ENCODE assay signal across 8 cellular contexts in genomic region chr22:30356392-30357230, GRCh38. TPM values are rescaled to one million over a fixed set of nuclear protein-coding genes. Genes with fewer than 3 reads are reported as not detected.
DNase-seq lines count a peak whose midpoint lies in the region; ATAC-seq and TF ChIP-seq lines count a peak whose summit lies in the region.

Gene CCDC157, plus strand, starts transcription at chr22:30357007. Its CDS starts 8,994 bp downstream, at chr22:30366001.
Gene SF3A1, minus strand, starts transcription at chr22:30356894. Its CDS starts 102 bp downstream, at chr22:30356792.

- peaks cover 21% of the 10 kb centered on the region for H4K20me1 ChIP-seq in OCI-LY7 (ENCODE audit: insufficient read depth, low read length)

- H3K4me2 ChIP-seq in OCI-LY7 (ENCODE audit: low read length) = peak within 1 kb of the TSS; percentile 87

- peaks cover 29% of the 10 kb centered on the region for H3K79me2 ChIP-seq in OCI-LY7 (ENCODE audit: insufficient read depth, low read depth, low read length)

- TF ChIP-seq CTCF in OCI-LY7 (conservative IDR thresholded peaks at IDR 0.05; ENCODE audit: low read length) (no peak), mucosa of descending colon (IDR thresholded peaks at IDR 0.05) (no peak)

- H3K9me3 ChIP-seq in HUES64 (ENCODE audit: insufficient read depth, low read depth, low read length) = no peaks in the 10 kb centered on the region
- H3K9me3 ChIP-seq in OCI-LY7 (ENCODE audit: low read length) = no peaks in the 10 kb centered on the region
- H3K9me3 ChIP-seq in mucosa of descending colon = no peaks in the 10 kb centered on the region

- CTCF ChIA-PET in OCI-LY7 (lab: Charles Lee; ENCODE audit: unreplicated experiment) = interaction anchor here (1.0 kb wide), 1 partner anchor 70 kb away, joined by 3 read pairs; no protein-coding TSS in a partner anchor

- H3K4me1 ChIP-seq in HUES64 (ENCODE audit: insufficient read depth, low read length) = peaks cover 12% of the 10 kb centered on the region
- peaks cover 23% of the 10 kb centered on the region for H3K4me1 ChIP-seq in OCI-LY7 (ENCODE audit: insufficient read depth, low read length, poor library complexity, severe bottlenecking)
- H3K4me1 ChIP-seq in mucosa of descending colon (ENCODE audit: low read depth) = peaks cover 24% of the 10 kb centered on the region

- ATAC-seq in GM21515 (IDR thresholded peaks at IDR 0.05; ENCODE audit: unreplicated experiment) (peak; percentile 85), mucosa of descending colon (peak; percentile 99)

- peak within 1 kb of the TSS; percentile 99 for H3K27ac ChIP-seq in HUES64 (ENCODE audit: low read depth, low read length)
- H3K27ac ChIP-seq in OCI-LY7 (ENCODE audit: low read depth, low read length, poor library complexity, severe bottlenecking) = peak within 1 kb of the TSS; percentile 62
- H3K27ac ChIP-seq in epithelial cell of prostate = peak within 1 kb of the TSS; percentile 76

- intact Hi-C loops in OCI-LY7 (cut with micrococcal nuclease; ENCODE audit: unreplicated experiment) (loop anchor here (1.0 kb wide), 2 partner anchors 31 to 69 kb away; partner anchors contain the start of gene RNF215), mucosa of descending colon (cut with DNase I, micrococcal nuclease) (no loop called here)

- DNase-seq in DMS 273 treated with DMSO at 0.1 percent for 48 hours (lab: John Stamatoyannopoulos, UW) (peak; percentile 41), OCI-LY7 (ENCODE audit: low spot score) (peak; percentile 93), activated T-cell treated with anti-CD3 and anti-CD28 coated beads for 4 hours (peak; percentile 72), epithelial cell of prostate (ENCODE audit: low read depth, low spot score) (peak; percentile 43), mucosa of descending colon (peak; percentile 90 to 92 (median 91))
- DNase-seq in stimulated activated CD8-positive, alpha-beta memory T cell treated with anti-CD3 and anti-CD28 coated beads, Interleukin-2, amount 100 ng/mL, for 48 hours (ENCODE audit: low read depth in 2 of 2) = peak; percentile 84 to 85

- no peaks in the 10 kb centered on the region for H3K27me3 ChIP-seq in HUES64 (ENCODE audit: insufficient read depth, low read length)

- BruUV-seq in OCI-LY7 (replicated peaks; lab: Mats Ljungman, UMichigan) = no TSS peak

- H3K9me2 ChIP-seq in OCI-LY7 (ENCODE audit: insufficient read depth, low read length) = no peaks in the 10 kb centered on the region

- H2AFZ ChIP-seq in OCI-LY7 (ENCODE audit: low read length) = peak within 1 kb of the TSS; percentile 62

- H3K4me3 ChIP-seq in HUES64 (ENCODE audit: low read length) (peak within 1 kb of the TSS; percentile 99), OCI-LY7 (ENCODE audit: low read depth, low read length, poor library complexity, severe bottlenecking) (peak within 1 kb of the TSS; percentile 89), mucosa of descending colon (peak within 1 kb of the TSS; percentile 56)

- peak within 1 kb of the TSS; percentile 98 for H3K9ac ChIP-seq in HUES64 (ENCODE audit: low read depth, low read length)

- POLR2A ChIA-PET in OCI-LY7 (lab: Charles Lee) = interaction anchor here (0.5 to 1.5 kb wide), 4 partner anchors 29 to 1493 kb away, joined by 3 to 6 read pairs (median 4); partner anchors contain the start of genes RNF215 and TBC1D10A

- H3K36me3 ChIP-seq in HUES64 (ENCODE audit: insufficient read depth, low read length) = peaks cover 29% of the 10 kb centered on the region
- H3K36me3 ChIP-seq in OCI-LY7 (ENCODE audit: insufficient read depth, low read length) = peaks cover 27% of the 10 kb centered on the region
- H3K36me3 ChIP-seq in mucosa of descending colon (ENCODE audit: low read depth) = no peaks in the 10 kb centered on the region

- WGBS in HUES64 = under 1% methylated on average over 93 of the region's 93 CpGs

RNA-seq across cellular contexts. Expression of gene CCDC157, which starts in this region (rescaled TPM):
- polyA plus RNA-seq in HUES64 (2013, experiment 1 of 2) = 3.8 TPM
- polyA plus RNA-seq in HUES64 (2013, experiment 2 of 2) = 5.8 TPM
- 3.4 and 4.7 TPM in 2 replicates for total RNA-seq in OCI-LY7 (2014; rRNA removed; shearing (Covaris generic))
- total RNA-seq in OCI-LY7 (2022) = 3.1 and 3.3 TPM in 2 replicates
- 1 to 10 TPM; 1.6 to 2.2 (median 1.8) TPM for total RNA-seq in mucosa of descending colon

RNA-seq across cellular contexts. Expression of gene SF3A1, which starts in this region (rescaled TPM):
- 108 TPM for polyA plus RNA-seq in HUES64 (2013, experiment 1 of 2)
- 140 TPM for polyA plus RNA-seq in HUES64 (2013, experiment 2 of 2)
- total RNA-seq in OCI-LY7 (2014; rRNA removed; shearing (Covaris generic)) = 44.9 and 71.8 TPM in 2 replicates
- total RNA-seq in OCI-LY7 (2022) = 199 and 200 TPM in 2 replicates
- total RNA-seq in mucosa of descending colon = 100 to 1,000 TPM; 133 to 152 (median 151) TPM

Comparison
In these comparisons a context has a peak if more than half of its experiments do, and no peak if none do; other contexts are left out.
1. Peak in every context shown above with its lines: DNase-seq, ATAC-seq, H3K4me3 ChIP-seq and H3K27ac ChIP-seq.
2. DNase-seq: peak in every context shown above with its lines; median percentile 93 in OCI-LY7; 91 in mucosa of descending colon; 84 in stimulated activated CD8-positive, alpha-beta memory T cell treated with anti-CD3 and anti-CD28 coated beads, Interleukin-2, amount 100 ng/mL, for 48 hours; 72 in activated T-cell treated with anti-CD3 and anti-CD28 coated beads for 4 hours; 43 in epithelial cell of prostate; 41 in DMS 273 treated with DMSO at 0.1 percent for 48 hours.